In genomic region chr2:54628418-54628817, GRCh38 we compare ENCODE assay signal across 16 cellular contexts.
"Had no signal": no experiment of that assay in that cellular context is flagged by ENCODE, and none has a peak within 500 bp of the region (broad histone marks: within the 10 kb centered on the region; RNA-seq: fewer than 3 reads in every experiment).

No MANE protein-coding gene starts in this region.

- H3K27ac ChIP-seq: lower lobe of right lung had no signal

- H3K27me3 Mint-ChIP-seq: activated CD4-positive, alpha-beta T cell treated with anti-CD3 and anti-CD28 coated beads, Interleukin-2, amount 10 ng/mL, durations not matched to agents 24 days and 14 days; naive thymus-derived CD8-positive, alpha-beta T cell; progenitor cell of endocrine pancreas had no signal

- H3K27ac Mint-ChIP-seq: activated CD4-positive, alpha-beta T cell treated with anti-CD3 and anti-CD28 coated beads, Interleukin-2, amount 10 ng/mL, durations not matched to agents 24 days and 14 days; WTC11 had no signal

- H3K4me1 Mint-ChIP-seq: endodermal cell, WTC11 had no signal

- H3K9me3 ChIP-seq: lower lobe of right lung had no signal

- DNase-seq: activated CD4-positive, alpha-beta T cell treated with anti-CD3 and anti-CD28 coated beads, Interleukin-2, amount 10 ng/mL, durations not matched to agents 24 days and 14 days; activated naive CD4-positive, alpha-beta T cell treated with anti-CD3 and anti-CD28 coated beads, Interleukin-2, amount 50 U/mL, for 16 hours; activated T-cell treated with anti-CD3 and anti-CD28 coated beads for 4 hours; amygdala; dermis blood vessel endothelial cell; endodermal cell; hypothalamus; kidney glomerular epithelial cell; lower lobe of right lung; naive thymus-derived CD8-positive, alpha-beta T cell; right cardiac atrium; stimulated activated naive CD4-positive, alpha-beta T cell had no signal

- H3K4me3 ChIP-seq: lower lobe of right lung had no signal

- H3K4me3 Mint-ChIP-seq: activated CD4-positive, alpha-beta T cell treated with anti-CD3 and anti-CD28 coated beads, Interleukin-2, amount 10 ng/mL, durations not matched to agents 24 days and 14 days; brain; endodermal cell; T-helper 1 cell treated with Interleukin-12 subunit alpha and Interleukin-12 subunit beta and Interleukin-4 antibody, amounts not matched to agents 30 μg/mL and 1 μg/mL, for 36 hours; WTC11 had no signal

- ATAC-seq: naive thymus-derived CD8-positive, alpha-beta T cell; right cardiac atrium; WTC11 had no signal

- H3K9me3 Mint-ChIP-seq: activated CD4-positive, alpha-beta T cell treated with anti-CD3 and anti-CD28 coated beads, Interleukin-2, amount 10 ng/mL, durations not matched to agents 24 days and 14 days; brain; endodermal cell; naive thymus-derived CD8-positive, alpha-beta T cell; T-helper 1 cell treated with Interleukin-12 subunit alpha and Interleukin-12 subunit beta and Interleukin-4 antibody, amounts not matched to agents 30 μg/mL and 1 μg/mL, for 36 hours; WTC11 had no signal
